ENCODE assay signal across 1 cellular context in genomic region chr3:171116365-171116764, GRCh38.
TF ChIP-seq lines count a peak whose summit lies in the region.

No MANE protein-coding gene starts in this region.

TF ChIP-seq in HCT116, 20 proteins besides CTCF, POLR2A, EP300 and RAD21 (continued from another document):
- no peak for TF ChIP-seq REST (IDR thresholded peaks at IDR 0.05; ENCODE audit: low read depth)
TF ChIP-seq in HCT116: peak in this region for 2.
